1 cellular context compared by ENCODE assay signal in the genomic region with DNA sequence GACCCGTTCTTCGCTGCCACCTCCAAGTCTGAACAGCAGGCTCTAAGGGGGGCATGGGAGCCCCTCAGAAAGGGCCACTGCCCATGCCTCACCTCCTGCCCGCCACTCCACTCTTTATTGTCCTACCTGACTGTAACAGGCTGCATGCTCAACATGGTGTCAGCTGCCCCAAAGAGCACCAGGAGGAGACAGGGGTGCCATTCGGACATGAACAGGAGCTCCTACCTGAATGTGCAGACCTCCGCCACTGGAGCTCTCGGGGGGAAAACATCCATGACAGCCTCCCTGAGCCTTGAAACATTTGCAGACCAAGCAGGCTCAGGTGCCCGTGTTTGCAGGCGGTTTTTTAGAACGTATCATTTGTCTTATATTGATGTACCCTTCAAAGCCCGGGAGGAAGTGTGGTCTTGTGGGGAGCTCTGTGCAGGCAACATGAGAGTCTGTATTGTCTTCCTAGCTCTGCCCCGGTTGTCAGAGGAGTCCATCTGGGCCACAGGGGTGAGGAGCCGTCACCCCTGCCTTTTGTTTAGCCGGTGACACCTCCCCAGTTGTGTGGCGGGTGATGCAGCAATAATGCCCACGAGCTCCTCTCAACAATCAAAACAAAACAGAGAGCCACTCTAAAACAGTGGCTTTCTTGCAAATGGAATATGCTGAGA.
TF ChIP-seq lines count a peak whose summit lies in the region.

No MANE protein-coding gene starts in this region.

TF ChIP-seq in GM23338, 12 proteins besides CTCF, POLR2A, EP300 and RAD21 (continued from another document):
- TF ChIP-seq, protein P1, sequence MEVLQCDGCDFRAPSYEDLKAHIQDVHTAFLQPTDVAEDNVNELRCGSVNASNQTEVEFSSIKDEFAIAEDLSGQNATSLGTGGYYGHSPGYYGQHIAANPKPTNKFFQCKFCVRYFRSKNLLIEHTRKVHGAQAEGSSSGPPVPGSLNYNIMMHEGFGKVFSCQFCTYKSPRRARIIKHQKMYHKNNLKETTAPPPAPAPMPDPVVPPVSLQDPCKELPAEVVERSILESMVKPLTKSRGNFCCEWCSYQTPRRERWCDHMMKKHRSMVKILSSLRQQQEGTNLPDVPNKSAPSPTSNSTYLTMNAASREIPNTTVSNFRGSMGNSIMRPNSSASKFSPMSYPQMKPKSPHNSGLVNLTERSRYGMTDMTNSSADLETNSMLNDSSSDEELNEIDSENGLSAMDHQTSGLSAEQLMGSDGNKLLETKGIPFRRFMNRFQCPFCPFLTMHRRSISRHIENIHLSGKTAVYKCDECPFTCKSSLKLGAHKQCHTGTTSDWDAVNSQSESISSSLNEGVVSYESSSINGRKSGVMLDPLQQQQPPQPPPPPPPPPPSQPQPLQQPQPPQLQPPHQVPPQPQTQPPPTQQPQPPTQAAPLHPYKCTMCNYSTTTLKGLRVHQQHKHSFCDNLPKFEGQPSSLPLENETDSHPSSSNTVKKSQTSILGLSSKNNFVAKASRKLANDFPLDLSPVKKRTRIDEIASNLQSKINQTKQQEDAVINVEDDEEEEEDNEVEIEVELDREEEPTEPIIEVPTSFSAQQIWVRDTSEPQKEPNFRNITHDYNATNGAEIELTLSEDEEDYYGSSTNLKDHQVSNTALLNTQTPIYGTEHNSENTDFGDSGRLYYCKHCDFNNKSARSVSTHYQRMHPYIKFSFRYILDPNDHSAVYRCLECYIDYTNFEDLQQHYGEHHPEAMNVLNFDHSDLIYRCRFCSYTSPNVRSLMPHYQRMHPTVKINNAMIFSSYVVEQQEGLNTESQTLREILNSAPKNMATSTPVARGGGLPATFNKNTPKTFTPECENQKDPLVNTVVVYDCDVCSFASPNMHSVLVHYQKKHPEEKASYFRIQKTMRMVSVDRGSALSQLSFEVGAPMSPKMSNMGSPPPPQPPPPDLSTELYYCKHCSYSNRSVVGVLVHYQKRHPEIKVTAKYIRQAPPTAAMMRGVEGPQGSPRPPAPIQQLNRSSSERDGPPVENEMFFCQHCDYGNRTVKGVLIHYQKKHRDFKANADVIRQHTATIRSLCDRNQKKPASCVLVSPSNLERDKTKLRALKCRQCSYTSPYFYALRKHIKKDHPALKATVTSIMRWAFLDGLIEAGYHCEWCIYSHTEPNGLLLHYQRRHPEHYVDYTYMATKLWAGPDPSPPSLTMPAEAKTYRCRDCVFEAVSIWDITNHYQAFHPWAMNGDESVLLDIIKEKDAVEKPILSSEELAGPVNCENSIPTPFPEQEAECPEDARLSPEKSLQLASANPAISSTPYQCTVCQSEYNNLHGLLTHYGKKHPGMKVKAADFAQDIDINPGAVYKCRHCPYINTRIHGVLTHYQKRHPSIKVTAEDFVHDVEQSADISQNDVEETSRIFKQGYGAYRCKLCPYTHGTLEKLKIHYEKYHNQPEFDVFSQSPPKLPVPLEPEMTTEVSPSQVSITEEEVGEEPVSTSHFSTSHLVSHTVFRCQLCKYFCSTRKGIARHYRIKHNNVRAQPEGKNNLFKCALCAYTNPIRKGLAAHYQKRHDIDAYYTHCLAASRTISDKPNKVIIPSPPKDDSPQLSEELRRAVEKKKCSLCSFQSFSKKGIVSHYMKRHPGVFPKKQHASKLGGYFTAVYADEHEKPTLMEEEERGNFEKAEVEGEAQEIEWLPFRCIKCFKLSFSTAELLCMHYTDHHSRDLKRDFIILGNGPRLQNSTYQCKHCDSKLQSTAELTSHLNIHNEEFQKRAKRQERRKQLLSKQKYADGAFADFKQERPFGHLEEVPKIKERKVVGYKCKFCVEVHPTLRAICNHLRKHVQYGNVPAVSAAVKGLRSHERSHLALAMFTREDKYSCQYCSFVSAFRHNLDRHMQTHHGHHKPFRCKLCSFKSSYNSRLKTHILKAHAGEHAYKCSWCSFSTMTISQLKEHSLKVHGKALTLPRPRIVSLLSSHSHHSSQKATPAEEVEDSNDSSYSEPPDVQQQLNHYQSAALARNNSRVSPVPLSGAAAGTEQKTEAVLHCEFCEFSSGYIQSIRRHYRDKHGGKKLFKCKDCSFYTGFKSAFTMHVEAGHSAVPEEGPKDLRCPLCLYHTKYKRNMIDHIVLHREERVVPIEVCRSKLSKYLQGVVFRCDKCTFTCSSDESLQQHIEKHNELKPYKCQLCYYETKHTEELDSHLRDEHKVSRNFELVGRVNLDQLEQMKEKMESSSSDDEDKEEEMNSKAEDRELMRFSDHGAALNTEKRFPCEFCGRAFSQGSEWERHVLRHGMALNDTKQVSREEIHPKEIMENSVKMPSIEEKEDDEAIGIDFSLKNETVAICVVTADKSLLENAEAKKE (CRISPR knock-in tag; IDR thresholded peaks at IDR 0.05) = no peak
- no peak for TF ChIP-seq POLR2AphosphoS5 (IDR thresholded peaks at IDR 0.05; ENCODE audit: low read depth)
- no peak for TF ChIP-seq STAT1 (IDR thresholded peaks at IDR 0.05; ENCODE audit: unreplicated experiment)
- no peak for TF ChIP-seq CREB1 (CRISPR knock-in tag; IDR thresholded peaks at IDR 0.05; ENCODE audit: low read depth)
- no peak for TF ChIP-seq ETS1 (IDR thresholded peaks at IDR 0.05)
- no peak for TF ChIP-seq EZH2 (IDR thresholded peaks at IDR 0.05; ENCODE audit: low read depth, unreplicated experiment)
- TF ChIP-seq ZNF114 (CRISPR knock-in tag; IDR thresholded peaks at IDR 0.05) = no peak
- no peak for TF ChIP-seq ZNF331 (CRISPR knock-in tag; IDR thresholded peaks at IDR 0.05; ENCODE audit: low read depth)
- TF ChIP-seq NANOG (IDR thresholded peaks at IDR 0.05; ENCODE audit: borderline replicate concordance) = no peak
- no peak for TF ChIP-seq REST (IDR thresholded peaks at IDR 0.05; ENCODE audit: unreplicated experiment)
TF ChIP-seq in GM23338: peak in this region for 0.
